12 cellular contexts compared by ENCODE assay signal in the genomic region with DNA sequence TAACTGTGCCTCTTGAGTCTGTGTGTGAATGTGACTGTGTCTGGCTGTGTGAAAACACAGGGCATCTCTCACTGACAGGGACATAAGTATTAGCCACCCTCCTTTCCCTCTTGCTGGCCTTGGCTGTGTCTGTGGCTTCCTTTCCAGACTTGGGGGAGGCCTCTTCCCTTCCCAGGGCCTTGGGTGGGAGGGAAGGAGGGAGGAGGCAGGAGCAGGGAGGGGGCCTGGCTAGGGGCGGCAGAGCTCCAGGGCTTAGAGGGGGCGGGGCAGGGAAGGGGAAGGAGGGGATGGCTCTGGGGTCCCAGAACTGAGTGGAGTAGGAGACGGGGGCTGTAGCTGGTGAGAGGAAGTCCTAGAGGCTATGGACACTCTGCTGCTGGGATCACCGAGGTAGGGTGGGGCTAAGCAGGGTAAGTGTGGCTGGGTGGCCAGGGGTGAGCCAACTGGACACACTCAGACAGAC. TPM values are rescaled to one million over a fixed set of nuclear protein-coding genes. Genes with fewer than 3 reads are reported as not detected.
DNase-seq lines count a peak whose midpoint lies in the region; ATAC-seq, FAIRE-seq and TF ChIP-seq lines count a peak whose summit lies in the region.
"Had no signal": no experiment of that assay in that cellular context is flagged by ENCODE, and none has a peak within 500 bp of the region (broad histone marks: within the 10 kb centered on the region; RNA-seq: fewer than 3 reads in every experiment).

No MANE protein-coding gene starts in this region.

- TF ChIP-seq RAD21 in HepG2 (CRISPR knock-in tag; IDR thresholded peaks at IDR 0.05): no peak

- peak overlapping the region; percentile 76 for H3K4me3 Mint-ChIP-seq in neural crest cell
- H3K4me3 Mint-ChIP-seq: activated B cell treated with CpG ODN at 0.5 μM for 24 hours, CD14-positive monocyte had no signal

- ATAC-seq in HepG2 (no peak; the same call in 1 of the 3 replicates), right lobe of liver (no peak), GM18511 (IDR thresholded peaks at IDR 0.05; ENCODE audit: unreplicated experiment) (no peak)

- H3K36me3 Mint-ChIP-seq in neural crest cell (ENCODE audit: low read depth): peaks cover 4% of the 10 kb centered on the region

- H2AFZ ChIP-seq in HepG2 (ENCODE audit: low read length) (no peak overlapping the region), endothelial cell of umbilical vein (ENCODE audit: low read depth, low read length) (peak overlapping the region; percentile 10)

- DNase-seq in HepG2 (ENCODE audit: low spot score): no peak
- DNase-seq in right lobe of liver: no peak
- DNase-seq in endothelial cell of umbilical vein (ENCODE audit: low read depth, low spot score): peak; percentile 24
- no peak for DNase-seq in neural crest cell (ENCODE audit: low read depth, low spot score)
- no peak for DNase-seq in COR-L47 (lab: John Stamatoyannopoulos, UW)
- DNase-seq in GDM1 (lab: John Stamatoyannopoulos, UW): no peak
- no peak for DNase-seq in hepatic stellate cell (ENCODE audit: low spot score)
- DNase-seq: activated B cell treated with CpG ODN at 0.5 μM for 24 hours had no signal

- TF ChIP-seq EP300 in HepG2 (IDR thresholded peaks at IDR 0.05; ENCODE audit: low read depth in 2 of 2, low read length in 2 of 2): no peak
- TF ChIP-seq EP300 in HepG2 (CRISPR knock-in tag; IDR thresholded peaks at IDR 0.05; ENCODE audit: borderline replicate concordance): no peak

- H3K79me2 ChIP-seq in HepG2 (ENCODE audit: insufficient read depth, low read length) (peaks cover under 1% of the 10 kb centered on the region), endothelial cell of umbilical vein (ENCODE audit: control insufficient read depth, insufficient read depth, low read length) (no peaks in the 10 kb centered on the region)

- CTCF ChIA-PET in HepG2 (lab: Yijun Ruan, JAX; ENCODE audit: low intra/inter-chr PET ratio, low total read pairs) (no interaction called here), endothelial cell of umbilical vein (lab: Charles Lee) (interaction anchor here (2.2 kb wide), 1 partner anchor 11 kb away, joined by 7 read pairs; no protein-coding TSS in a partner anchor)

- TF ChIP-seq CTCF in HepG2 (CRISPR knock-in tag; IDR thresholded peaks at IDR 0.05): no peak
- no peak for TF ChIP-seq CTCF in right lobe of liver (IDR thresholded peaks at IDR 0.05)
- TF ChIP-seq CTCF in endothelial cell of umbilical vein (IDR thresholded peaks at IDR 0.05; ENCODE audit: extremely low read depth in 1 of 2, insufficient read depth in 1 of 2, low read depth in 1 of 2, low read length in 2 of 2): no peak
- no peak for TF ChIP-seq CTCF in neural crest cell (conservative IDR thresholded peaks at IDR 0.05)

- no peaks in the 10 kb centered on the region for H4K20me1 ChIP-seq in HepG2 (ENCODE audit: insufficient read depth, low read length)
- H4K20me1 ChIP-seq in endothelial cell of umbilical vein (replicated peaks; ENCODE audit: control insufficient read depth, extremely low read depth, insufficient read depth, low read length): no peaks in the 10 kb centered on the region

- H3K4me3 ChIP-seq in HepG2 (replicated peaks in 1 of 3; ENCODE audit: insufficient read depth in 1 of 3, low read depth in 2 of 3, low read length in 3 of 3) (no peak overlapping the region), right lobe of liver (no peak overlapping the region), endothelial cell of umbilical vein (replicated peaks in 1 of 3; ENCODE audit: insufficient read depth in 1 of 3, low read depth in 1 of 3, low read length in 3 of 3) (no peak overlapping the region)
- H3K4me3 ChIP-seq: adrenal gland, pancreas had no signal

- TF ChIP-seq POLR2A in HepG2 (IDR thresholded peaks at IDR 0.05; ENCODE audit: insufficient read depth in 1 of 2, low read depth in 2 of 2, low read length in 2 of 2) (peak in 1 of 2 experiments; percentile 12; a peak in 1 of 4 replicates), right lobe of liver (IDR thresholded peaks at IDR 0.05) (no peak), endothelial cell of umbilical vein (IDR thresholded peaks at IDR 0.05; ENCODE audit: low read depth, low read length) (no peak)

- BruUV-seq in HepG2 (replicated peaks; lab: Mats Ljungman, UMichigan): no TSS peak
- BruUV-seq in endothelial cell of umbilical vein (replicated peaks; lab: Mats Ljungman, UMichigan): no TSS peak

- H3K4me1 ChIP-seq in HepG2 (ENCODE audit: insufficient read depth, low read length): peaks cover 44% of the 10 kb centered on the region
- H3K4me1 ChIP-seq in right lobe of liver: peaks cover 0 to 37% (median 17%) of the 10 kb centered on the region in 4 donors
- H3K4me1 ChIP-seq in endothelial cell of umbilical vein (ENCODE audit: control insufficient read depth, extremely low read depth, insufficient read depth, low read length): peaks cover 23% of the 10 kb centered on the region

- in situ Hi-C loops in HepG2 (cut with HindIII; ENCODE audit: extremely low pct_ligation_motif_present, low pct_unique_long_range_greater_than_20kb): no loop called here

- H3K27me3 ChIP-seq in HepG2 (ENCODE audit: control insufficient read depth in 1 of 2, insufficient read depth in 2 of 2, low read length in 2 of 2) (no peaks in the 10 kb centered on the region; a peak in 3 of 5 replicates), right lobe of liver (no peaks in the 10 kb centered on the region), endothelial cell of umbilical vein (ENCODE audit: control insufficient read depth in 2 of 2, insufficient read depth in 2 of 2, low read length in 2 of 2) (no peaks in the 10 kb centered on the region)
- H3K27me3 ChIP-seq: adrenal gland, pancreas had no signal

- peak overlapping the region; percentile 65 for H3K27ac Mint-ChIP-seq in neural crest cell (ENCODE audit: unreplicated experiment)
- H3K27ac Mint-ChIP-seq: activated B cell treated with CpG ODN at 0.5 μM for 24 hours had no signal

- intact Hi-C loops in HepG2 (cut with micrococcal nuclease; ENCODE audit: unreplicated experiment): no loop called here
- intact Hi-C loops in right lobe of liver (cut with DNase I): no loop called here
- intact Hi-C loops in endothelial cell of umbilical vein (cut with micrococcal nuclease): no loop called here

- H3K36me3 ChIP-seq in HepG2 (replicated peaks in 1 of 2; ENCODE audit: control insufficient read depth in 1 of 2, insufficient read depth in 2 of 2, low read length in 2 of 2) (peaks cover 6 to 13% of the 10 kb centered on the region in 2 experiments), right lobe of liver (peaks cover 0 to 13% (median 6%) of the 10 kb centered on the region in 4 donors), endothelial cell of umbilical vein (ENCODE audit: control insufficient read depth in 2 of 2, extremely low read depth in 1 of 2, insufficient read depth in 2 of 2, low read length in 2 of 2) (peaks cover 0 to 10% of the 10 kb centered on the region in 2 experiments)

- no peaks in the 10 kb centered on the region for H3K9me3 ChIP-seq in HepG2 (ENCODE audit: low read length)
- no peaks in the 10 kb centered on the region for H3K9me3 ChIP-seq in right lobe of liver
- H3K9me3 ChIP-seq in endothelial cell of umbilical vein (replicated peaks; ENCODE audit: control insufficient read depth, insufficient read depth, low read length): no peaks in the 10 kb centered on the region
- H3K9me3 ChIP-seq: adrenal gland, pancreas had no signal

- dilution Hi-C loops in endothelial cell of umbilical vein (cut with MboI; ENCODE audit: extremely low pct_ligation_motif_present, low sequenced_read_pairs): no loop called here

- no peaks in the 10 kb centered on the region for H3K9me1 ChIP-seq in endothelial cell of umbilical vein (replicated peaks; ENCODE audit: control insufficient read depth, extremely low read depth, insufficient read depth, low read length)

- peak overlapping the region; percentile 53; the same call in 1 of the 2 replicates for H3K9ac ChIP-seq in HepG2 (ENCODE audit: insufficient read depth, low read depth, low read length)
- no peak overlapping the region for H3K9ac ChIP-seq in endothelial cell of umbilical vein (replicated peaks; ENCODE audit: extremely low read depth, insufficient read depth, low read length)

- no peaks in the 10 kb centered on the region for H3K27me3 Mint-ChIP-seq in neural crest cell (ENCODE audit: low read depth)
- H3K27me3 Mint-ChIP-seq: activated B cell treated with CpG ODN at 0.5 μM for 24 hours had no signal

- POLR2A ChIA-PET in HepG2 (lab: Yijun Ruan, JAX): interaction anchor here (1.0 kb wide), 1 partner anchor 16 kb away, joined by 5 read pairs; the partner anchor contains the start of gene SIGMAR1
- POLR2A ChIA-PET in endothelial cell of umbilical vein (lab: Charles Lee): no interaction called here

- FAIRE-seq in HepG2 (lab: Jason Lieb, UNC) (no peak), endothelial cell of umbilical vein (lab: Jason Lieb, UNC) (no peak)
- FAIRE-seq: pancreas had no signal

- WGBS in HepG2 (ENCODE audit: low lambda C conversion rate): 28% methylated on average over 3 of the region's 4 CpGs
- WGBS in right lobe of liver (ENCODE audit: insufficient coverage, low coverage, low lambda C conversion rate, missing lambda C conversion rate): 51% methylated on average over 4 of the region's 4 CpGs

- H3K27ac ChIP-seq in HepG2 (ENCODE audit: extremely low read length, insufficient read depth, low read length) (no peak overlapping the region), right lobe of liver (no peak overlapping the region), endothelial cell of umbilical vein (ENCODE audit: insufficient read depth, low read depth, low read length) (no peak overlapping the region)
- H3K27ac ChIP-seq: pancreas had no signal

- peaks cover 39% of the 10 kb centered on the region for H3K4me1 Mint-ChIP-seq in neural crest cell

- H3K9me3 Mint-ChIP-seq in neural crest cell: no peaks in the 10 kb centered on the region
- H3K9me3 Mint-ChIP-seq: activated B cell treated with CpG ODN at 0.5 μM for 24 hours had no signal

- H3K4me2 ChIP-seq in HepG2 (ENCODE audit: low read depth, low read length) (peak overlapping the region; percentile 100), endothelial cell of umbilical vein (ENCODE audit: insufficient read depth, low read length) (no peak overlapping the region)

RNA-seq across cellular contexts. Expression of gene IL11RA, which starts 1.7 kb away (rescaled TPM):
- total RNA-seq in HepG2 (2016; rRNA removed; fragmentation: Illumina TruSeq; extraction: Trizol) (0.83 and 2.0 TPM in 2 replicates), right lobe of liver (10 to 100 TPM in 5 of 6 experiments, 1 to 10 TPM in 1; 9.7 to 21.5 (median 14.7) TPM), endothelial cell of umbilical vein (13.6 and 15.3 TPM in 2 replicates), neural crest cell (15.4 and 18.0 TPM in 2 replicates)
- 0.40 and 0.71 TPM in 2 replicates for total RNA-seq in HepG2 (2016; cell fraction: cytosol; rRNA removed; fragmentation: Illumina TruSeq; extraction: Trizol; ENCODE audit: low read depth)
- total RNA-seq in HepG2 (2016; cell fraction: insoluble cytoplasmic fraction; rRNA removed; fragmentation: Illumina TruSeq; extraction: Trizol): 0.43 and 2.2 TPM in 2 replicates
- 0.65 and 1.2 TPM in 2 replicates for total RNA-seq in HepG2 (2016; cell fraction: membrane; rRNA removed; fragmentation: Illumina TruSeq; extraction: Trizol)
- total RNA-seq in HepG2 (2016; cell fraction: nucleus; rRNA removed; fragmentation: Illumina TruSeq; extraction: Trizol): 4.1 and 4.6 TPM in 2 replicates
- polyA plus RNA-seq in HepG2 (2011; rRNA removed) (4.2 and 5.8 TPM in 2 replicates), endothelial cell of umbilical vein (18.6 and 22.5 TPM in 2 replicates)
- polyA plus RNA-seq in HepG2 (2011; cell fraction: cytosol; rRNA removed): 1.7 and 2.2 TPM in 2 replicates
- 26.9 and 33.5 TPM in 2 replicates for polyA plus RNA-seq in HepG2 (2011; cell fraction: nucleus; rRNA removed)
- polyA plus RNA-seq in HepG2 (2012): 5.1 and 5.4 TPM in 2 replicates
- 0.33 and 0.60 TPM in 2 replicates for polyA plus RNA-seq in HepG2 (2016; cell fraction: cytosol; fragmentation: Illumina TruSeq; extraction: Trizol; ENCODE audit: low read depth)
- 0.62 and 1.0 TPM in 2 replicates for polyA plus RNA-seq in HepG2 (2016; cell fraction: insoluble cytoplasmic fraction; fragmentation: Illumina TruSeq; extraction: Trizol; ENCODE audit: low read depth)
- polyA plus RNA-seq in HepG2 (2016; cell fraction: membrane; fragmentation: Illumina TruSeq; extraction: Trizol; ENCODE audit: low read depth): 0.48 and 0.87 TPM in 2 replicates
- 4.4 and 5.8 TPM in 2 replicates for polyA plus RNA-seq in HepG2 (2016; cell fraction: nucleus; fragmentation: Illumina TruSeq; extraction: Trizol; ENCODE audit: insufficient read depth, low read depth)
- 8.7 and 9.2 TPM in 2 replicates for polyA minus RNA-seq in HepG2 (2011; rRNA and poly(A)+ RNA removed; ENCODE audit: low replicate concordance)
- 1.4 and 2.2 TPM in 2 replicates for polyA minus RNA-seq in HepG2 (2011; cell fraction: cytosol; rRNA and poly(A)+ RNA removed)
- 9.5 and 16.4 TPM in 2 replicates for polyA minus RNA-seq in HepG2 (2011; cell fraction: nucleus; rRNA and poly(A)+ RNA removed)
- 7.2 and 10.3 TPM in 2 replicates for polyA plus RNA-seq in endothelial cell of umbilical vein (2011; cell fraction: cytosol; rRNA removed)
- polyA plus RNA-seq in endothelial cell of umbilical vein (2011; cell fraction: nucleus; rRNA removed): 49.6 and 67.6 TPM in 2 replicates
- polyA plus RNA-seq in endothelial cell of umbilical vein (2012): 5.0 and 9.8 TPM in 2 replicates
- polyA minus RNA-seq in endothelial cell of umbilical vein: 6.8 and 10.8 TPM in 2 replicates
- 2.8 TPM for polyA minus RNA-seq in endothelial cell of umbilical vein (2011; cell fraction: cytosol; rRNA and poly(A)+ RNA removed)
- 12.5 and 16.8 TPM in 2 replicates for polyA minus RNA-seq in endothelial cell of umbilical vein (2011; cell fraction: nucleus; rRNA and poly(A)+ RNA removed)

RNA-seq across cellular contexts. Expression of gene GALT, which starts 7.2 kb away (rescaled TPM):
- total RNA-seq in HepG2 (2016; rRNA removed; fragmentation: Illumina TruSeq; extraction: Trizol): 21.1 and 40.4 TPM in 2 replicates
- 12.8 and 15.4 TPM in 2 replicates for total RNA-seq in HepG2 (2016; cell fraction: cytosol; rRNA removed; fragmentation: Illumina TruSeq; extraction: Trizol; ENCODE audit: low read depth)
- total RNA-seq in HepG2 (2016; cell fraction: insoluble cytoplasmic fraction; rRNA removed; fragmentation: Illumina TruSeq; extraction: Trizol): 21.8 and 38.8 TPM in 2 replicates
- 13.8 and 14.2 TPM in 2 replicates for total RNA-seq in HepG2 (2016; cell fraction: membrane; rRNA removed; fragmentation: Illumina TruSeq; extraction: Trizol)
- total RNA-seq in HepG2 (2016; cell fraction: nucleus; rRNA removed; fragmentation: Illumina TruSeq; extraction: Trizol): 46.8 and 57.0 TPM in 2 replicates
- polyA plus RNA-seq in HepG2 (2011; rRNA removed): 46.3 and 51.3 TPM in 2 replicates
- 11.4 and 15.3 TPM in 2 replicates for polyA plus RNA-seq in HepG2 (2011; cell fraction: cytosol; rRNA removed)
- 271 and 279 TPM in 2 replicates for polyA plus RNA-seq in HepG2 (2011; cell fraction: nucleus; rRNA removed)
- polyA plus RNA-seq in HepG2 (2012): 32.1 and 38.4 TPM in 2 replicates
- 9.9 TPM in 2 replicates for polyA plus RNA-seq in HepG2 (2016; cell fraction: cytosol; fragmentation: Illumina TruSeq; extraction: Trizol; ENCODE audit: low read depth)
- polyA plus RNA-seq in HepG2 (2016; cell fraction: insoluble cytoplasmic fraction; fragmentation: Illumina TruSeq; extraction: Trizol; ENCODE audit: low read depth): 26.1 and 30.6 TPM in 2 replicates
- polyA plus RNA-seq in HepG2 (2016; cell fraction: membrane; fragmentation: Illumina TruSeq; extraction: Trizol; ENCODE audit: low read depth): 10.9 and 13.1 TPM in 2 replicates
- 91.9 and 92.7 TPM in 2 replicates for polyA plus RNA-seq in HepG2 (2016; cell fraction: nucleus; fragmentation: Illumina TruSeq; extraction: Trizol; ENCODE audit: insufficient read depth, low read depth)
- 27.4 and 44.3 TPM in 2 replicates for polyA minus RNA-seq in HepG2 (2011; rRNA and poly(A)+ RNA removed; ENCODE audit: low replicate concordance)
- 4.0 and 5.6 TPM in 2 replicates for polyA minus RNA-seq in HepG2 (2011; cell fraction: cytosol; rRNA and poly(A)+ RNA removed)
- polyA minus RNA-seq in HepG2 (2011; cell fraction: nucleus; rRNA and poly(A)+ RNA removed): 68.1 and 83.3 TPM in 2 replicates
- 100 to 1,000 TPM in 4 of 6 experiments, 10 to 100 TPM in 2; 58.2 to 157 (median 117) TPM for total RNA-seq in right lobe of liver
- 30.0 and 36.6 TPM in 2 replicates for total RNA-seq in endothelial cell of umbilical vein
- polyA plus RNA-seq in endothelial cell of umbilical vein: 58.5 and 61.3 TPM in 2 replicates
- polyA plus RNA-seq in endothelial cell of umbilical vein (2011; cell fraction: cytosol; rRNA removed): 22.5 and 25.6 TPM in 2 replicates
- 240 and 284 TPM in 2 replicates for polyA plus RNA-seq in endothelial cell of umbilical vein (2011; cell fraction: nucleus; rRNA removed)
- 23.6 and 34.5 TPM in 2 replicates for polyA plus RNA-seq in endothelial cell of umbilical vein (2012)
- 29.7 and 32.3 TPM in 2 replicates for polyA minus RNA-seq in endothelial cell of umbilical vein
- polyA minus RNA-seq in endothelial cell of umbilical vein (2011; cell fraction: cytosol; rRNA and poly(A)+ RNA removed): 8.6 TPM
- 41.9 and 46.0 TPM in 2 replicates for polyA minus RNA-seq in endothelial cell of umbilical vein (2011; cell fraction: nucleus; rRNA and poly(A)+ RNA removed)
- 51.8 and 58.0 TPM in 2 replicates for total RNA-seq in neural crest cell

RNA-seq across cellular contexts. Expression of gene CCL27, which starts 8.8 kb away (rescaled TPM):
- not detected in 2 replicates for total RNA-seq in HepG2 (2016; rRNA removed; fragmentation: Illumina TruSeq; extraction: Trizol)
- total RNA-seq in HepG2 (2016; cell fraction: cytosol; rRNA removed; fragmentation: Illumina TruSeq; extraction: Trizol; ENCODE audit: low read depth): not detected in 2 replicates
- total RNA-seq in HepG2 (2016; cell fraction: insoluble cytoplasmic fraction; rRNA removed; fragmentation: Illumina TruSeq; extraction: Trizol): not detected in 2 replicates
- total RNA-seq in HepG2 (2016; cell fraction: membrane; rRNA removed; fragmentation: Illumina TruSeq; extraction: Trizol): not detected in 2 replicates
- total RNA-seq in HepG2 (2016; cell fraction: nucleus; rRNA removed; fragmentation: Illumina TruSeq; extraction: Trizol): not detected in 2 replicates
- polyA plus RNA-seq in HepG2 (2011; rRNA removed): not detected in 2 replicates
- 0.08 TPM in 1 of 2 replicates, not detected in the other for polyA plus RNA-seq in HepG2 (2011; cell fraction: cytosol; rRNA removed)
- 0.35 TPM in 1 of 2 replicates, not detected in the other for polyA plus RNA-seq in HepG2 (2011; cell fraction: nucleus; rRNA removed)
- polyA plus RNA-seq in HepG2 (2012): not detected in 2 replicates
- polyA plus RNA-seq in HepG2 (2016; cell fraction: cytosol; fragmentation: Illumina TruSeq; extraction: Trizol; ENCODE audit: low read depth): not detected in 2 replicates
- polyA plus RNA-seq in HepG2 (2016; cell fraction: insoluble cytoplasmic fraction; fragmentation: Illumina TruSeq; extraction: Trizol; ENCODE audit: low read depth): not detected in 2 replicates
- not detected in 2 replicates for polyA plus RNA-seq in HepG2 (2016; cell fraction: membrane; fragmentation: Illumina TruSeq; extraction: Trizol; ENCODE audit: low read depth)
- not detected in 2 replicates for polyA plus RNA-seq in HepG2 (2016; cell fraction: nucleus; fragmentation: Illumina TruSeq; extraction: Trizol; ENCODE audit: insufficient read depth, low read depth)
- polyA minus RNA-seq in HepG2 (2011; rRNA and poly(A)+ RNA removed; ENCODE audit: low replicate concordance): not detected in 2 replicates
- not detected in 2 replicates for polyA minus RNA-seq in HepG2 (2011; cell fraction: cytosol; rRNA and poly(A)+ RNA removed)
- not detected in 2 replicates for polyA minus RNA-seq in HepG2 (2011; cell fraction: nucleus; rRNA and poly(A)+ RNA removed)
- total RNA-seq in right lobe of liver: not detected
- total RNA-seq in endothelial cell of umbilical vein: not detected in 2 replicates
- polyA plus RNA-seq in endothelial cell of umbilical vein: not detected in 2 replicates
- polyA plus RNA-seq in endothelial cell of umbilical vein (2011; cell fraction: cytosol; rRNA removed): not detected in 2 replicates
- not detected in 2 replicates for polyA plus RNA-seq in endothelial cell of umbilical vein (2011; cell fraction: nucleus; rRNA removed)
- polyA plus RNA-seq in endothelial cell of umbilical vein (2012): not detected in 2 replicates
- polyA minus RNA-seq in endothelial cell of umbilical vein: not detected in 2 replicates
- polyA minus RNA-seq in endothelial cell of umbilical vein (2011; cell fraction: cytosol; rRNA and poly(A)+ RNA removed): not detected
- not detected in 2 replicates for polyA minus RNA-seq in endothelial cell of umbilical vein (2011; cell fraction: nucleus; rRNA and poly(A)+ RNA removed)
- total RNA-seq in neural crest cell: 0.86 TPM in 1 of 2 replicates, not detected in the other
- total RNA-seq: activated B cell treated with CpG ODN at 0.5 μM for 24 hours, pancreas had no signal
- polyA plus RNA-seq: CD14-positive monocyte, pancreas had no signal

RNA-seq across cellular contexts. Expression of gene SIGMAR1, which starts 16.1 kb away (rescaled TPM):
- 28.5 and 60.8 TPM in 2 replicates for total RNA-seq in HepG2 (2016; rRNA removed; fragmentation: Illumina TruSeq; extraction: Trizol)
- total RNA-seq in HepG2 (2016; cell fraction: cytosol; rRNA removed; fragmentation: Illumina TruSeq; extraction: Trizol; ENCODE audit: low read depth): 29.7 and 36.9 TPM in 2 replicates
- 27.0 and 60.5 TPM in 2 replicates for total RNA-seq in HepG2 (2016; cell fraction: insoluble cytoplasmic fraction; rRNA removed; fragmentation: Illumina TruSeq; extraction: Trizol)
- total RNA-seq in HepG2 (2016; cell fraction: membrane; rRNA removed; fragmentation: Illumina TruSeq; extraction: Trizol): 57.4 and 66.9 TPM in 2 replicates
- total RNA-seq in HepG2 (2016; cell fraction: nucleus; rRNA removed; fragmentation: Illumina TruSeq; extraction: Trizol): 47.9 and 57.4 TPM in 2 replicates
- polyA plus RNA-seq in HepG2 (2011; rRNA removed): 38.9 and 45.9 TPM in 2 replicates
- 46.5 and 47.9 TPM in 2 replicates for polyA plus RNA-seq in HepG2 (2011; cell fraction: cytosol; rRNA removed)
- polyA plus RNA-seq in HepG2 (2011; cell fraction: nucleus; rRNA removed): 28.6 and 40.8 TPM in 2 replicates
- polyA plus RNA-seq in HepG2 (2012): 57.8 and 68.0 TPM in 2 replicates
- 54.4 and 69.4 TPM in 2 replicates for polyA plus RNA-seq in HepG2 (2016; cell fraction: cytosol; fragmentation: Illumina TruSeq; extraction: Trizol; ENCODE audit: low read depth)
- polyA plus RNA-seq in HepG2 (2016; cell fraction: insoluble cytoplasmic fraction; fragmentation: Illumina TruSeq; extraction: Trizol; ENCODE audit: low read depth): 55.2 and 61.1 TPM in 2 replicates
- polyA plus RNA-seq in HepG2 (2016; cell fraction: membrane; fragmentation: Illumina TruSeq; extraction: Trizol; ENCODE audit: low read depth): 86.0 and 102 TPM in 2 replicates
- polyA plus RNA-seq in HepG2 (2016; cell fraction: nucleus; fragmentation: Illumina TruSeq; extraction: Trizol; ENCODE audit: insufficient read depth, low read depth): 131 and 132 TPM in 2 replicates
- 71.0 and 231 TPM in 2 replicates for polyA minus RNA-seq in HepG2 (2011; rRNA and poly(A)+ RNA removed; ENCODE audit: low replicate concordance)
- polyA minus RNA-seq in HepG2 (2011; cell fraction: cytosol; rRNA and poly(A)+ RNA removed): 23.8 and 24.9 TPM in 2 replicates
- 13.3 and 18.3 TPM in 2 replicates for polyA minus RNA-seq in HepG2 (2011; cell fraction: nucleus; rRNA and poly(A)+ RNA removed)
- total RNA-seq in right lobe of liver: 100 to 1,000 TPM in 5 of 6 experiments, 10 to 100 TPM in 1; 69.3 to 237 (median 123) TPM
- total RNA-seq in endothelial cell of umbilical vein: 74.1 and 81.2 TPM in 2 replicates
- polyA plus RNA-seq in endothelial cell of umbilical vein: 78.4 and 83.5 TPM in 2 replicates
- 93.9 and 95.3 TPM in 2 replicates for polyA plus RNA-seq in endothelial cell of umbilical vein (2011; cell fraction: cytosol; rRNA removed)
- 24.7 and 27.2 TPM in 2 replicates for polyA plus RNA-seq in endothelial cell of umbilical vein (2011; cell fraction: nucleus; rRNA removed)
- polyA plus RNA-seq in endothelial cell of umbilical vein (2012): 80.0 and 89.4 TPM in 2 replicates
- polyA minus RNA-seq in endothelial cell of umbilical vein: 61.6 and 63.3 TPM in 2 replicates
- polyA minus RNA-seq in endothelial cell of umbilical vein (2011; cell fraction: cytosol; rRNA and poly(A)+ RNA removed): 98.6 TPM
- polyA minus RNA-seq in endothelial cell of umbilical vein (2011; cell fraction: nucleus; rRNA and poly(A)+ RNA removed): 15.2 and 20.8 TPM in 2 replicates
- total RNA-seq in neural crest cell: 107 and 108 TPM in 2 replicates

RNA-seq across cellular contexts. Expression of gene ARID3C, which starts 24.8 kb away (rescaled TPM):
- total RNA-seq in HepG2 (2016; rRNA removed; fragmentation: Illumina TruSeq; extraction: Trizol) (not detected in 2 replicates), right lobe of liver (1 to 10 TPM; 1.7 to 6.7 (median 2.5) TPM), endothelial cell of umbilical vein (not detected in 2 replicates), neural crest cell (0.68 TPM in 1 of 2 replicates, not detected in the other)
- not detected in 2 replicates for total RNA-seq in HepG2 (2016; cell fraction: cytosol; rRNA removed; fragmentation: Illumina TruSeq; extraction: Trizol; ENCODE audit: low read depth)
- total RNA-seq in HepG2 (2016; cell fraction: insoluble cytoplasmic fraction; rRNA removed; fragmentation: Illumina TruSeq; extraction: Trizol): not detected in 2 replicates
- not detected in 2 replicates for total RNA-seq in HepG2 (2016; cell fraction: membrane; rRNA removed; fragmentation: Illumina TruSeq; extraction: Trizol)
- not detected in 2 replicates for total RNA-seq in HepG2 (2016; cell fraction: nucleus; rRNA removed; fragmentation: Illumina TruSeq; extraction: Trizol)
- polyA plus RNA-seq in HepG2 (2011; rRNA removed) (not detected in 2 replicates), endothelial cell of umbilical vein (not detected in 2 replicates)
- not detected in 2 replicates for polyA plus RNA-seq in HepG2 (2011; cell fraction: cytosol; rRNA removed)
- polyA plus RNA-seq in HepG2 (2011; cell fraction: nucleus; rRNA removed): 0.17 and 0.34 TPM in 2 replicates
- polyA plus RNA-seq in HepG2 (2012): 0.12 TPM in 1 of 2 replicates, not detected in the other
- not detected in 2 replicates for polyA plus RNA-seq in HepG2 (2016; cell fraction: cytosol; fragmentation: Illumina TruSeq; extraction: Trizol; ENCODE audit: low read depth)
- not detected in 2 replicates for polyA plus RNA-seq in HepG2 (2016; cell fraction: insoluble cytoplasmic fraction; fragmentation: Illumina TruSeq; extraction: Trizol; ENCODE audit: low read depth)
- polyA plus RNA-seq in HepG2 (2016; cell fraction: membrane; fragmentation: Illumina TruSeq; extraction: Trizol; ENCODE audit: low read depth): not detected in 2 replicates
- polyA plus RNA-seq in HepG2 (2016; cell fraction: nucleus; fragmentation: Illumina TruSeq; extraction: Trizol; ENCODE audit: insufficient read depth, low read depth): 0.45 TPM in 1 of 2 replicates, not detected in the other
- polyA minus RNA-seq in HepG2 (2011; rRNA and poly(A)+ RNA removed; ENCODE audit: low replicate concordance): not detected in 2 replicates
- not detected in 2 replicates for polyA minus RNA-seq in HepG2 (2011; cell fraction: cytosol; rRNA and poly(A)+ RNA removed)
- polyA minus RNA-seq in HepG2 (2011; cell fraction: nucleus; rRNA and poly(A)+ RNA removed): not detected in 2 replicates
- polyA plus RNA-seq in endothelial cell of umbilical vein (2011; cell fraction: cytosol; rRNA removed): 0.06 TPM in 1 of 2 replicates, not detected in the other
- not detected in 2 replicates for polyA plus RNA-seq in endothelial cell of umbilical vein (2011; cell fraction: nucleus; rRNA removed)
- polyA plus RNA-seq in endothelial cell of umbilical vein (2012): not detected in 2 replicates
- polyA minus RNA-seq in endothelial cell of umbilical vein: not detected in 2 replicates
- 0.72 TPM for polyA minus RNA-seq in endothelial cell of umbilical vein (2011; cell fraction: cytosol; rRNA and poly(A)+ RNA removed)
- not detected in 2 replicates for polyA minus RNA-seq in endothelial cell of umbilical vein (2011; cell fraction: nucleus; rRNA and poly(A)+ RNA removed)
- total RNA-seq: activated B cell treated with CpG ODN at 0.5 μM for 24 hours, adrenal gland, pancreas had no signal
- polyA plus RNA-seq: adrenal gland, CD14-positive monocyte, pancreas had no signal
